Comparison of ENCODE assay signal across 16 cellular contexts in the genomic region with DNA sequence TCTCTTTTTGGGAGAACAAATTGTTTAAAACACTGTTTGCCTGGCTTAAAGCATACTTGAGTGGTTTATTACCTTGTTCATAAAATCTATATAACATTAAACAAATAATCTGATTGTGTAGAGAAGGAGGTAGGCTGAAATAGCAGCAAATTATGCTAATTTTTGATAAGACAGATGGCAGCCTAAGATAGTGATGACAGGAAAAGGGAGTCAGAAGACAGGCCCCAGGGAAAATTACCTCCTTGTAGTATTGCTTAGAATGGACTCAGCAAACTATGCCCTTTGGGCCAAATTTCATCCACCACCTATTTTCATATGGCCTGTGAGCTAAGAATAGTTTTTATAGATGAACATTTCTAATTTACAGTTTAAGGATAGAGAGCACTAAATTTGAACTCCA. TPM values are rescaled to one million over a fixed set of nuclear protein-coding genes. Genes with fewer than 3 reads are reported as not detected.
DNase-seq lines count a peak whose midpoint lies in the region; ATAC-seq, FAIRE-seq and TF ChIP-seq lines count a peak whose summit lies in the region.
"Had no signal": no experiment of that assay in that cellular context is flagged by ENCODE, and none has a peak within 500 bp of the region (broad histone marks: within the 10 kb centered on the region; RNA-seq: fewer than 3 reads in every experiment).

No MANE protein-coding gene starts in this region.

- no peak for TF ChIP-seq POLR2A in GM12878 (IDR thresholded peaks at IDR 0.05; ENCODE audit: low read depth, low read length)

- intact Hi-C loops in GM12878 (cut with micrococcal nuclease; ENCODE audit: unreplicated experiment) (loop anchor here (5.0 kb wide), 1 partner anchor 69 kb away; no protein-coding TSS in a partner anchor), head of caudate nucleus (cut with DNase I) (no loop called here)

- H3K27me3 Mint-ChIP-seq in stimulated activated naive CD8-positive, alpha-beta T cell treated with anti-CD3 and anti-CD28 coated beads, Interleukin-15, Interleukin-2, amounts not matched to agents 100 ng/mL and 50 ng/mL, for 24 hours: no peaks in the 10 kb centered on the region
- H3K27me3 Mint-ChIP-seq in naive thymus-derived CD8-positive, alpha-beta T cell: no peaks in the 10 kb centered on the region
- H3K27me3 Mint-ChIP-seq: IgD-negative memory B cell had no signal

- peaks cover 41% of the 10 kb centered on the region for H3K4me1 Mint-ChIP-seq in stimulated activated naive CD8-positive, alpha-beta T cell treated with anti-CD3 and anti-CD28 coated beads, Interleukin-15, Interleukin-2, amounts not matched to agents 100 ng/mL and 50 ng/mL, for 24 hours (ENCODE audit: low read depth)
- H3K4me1 Mint-ChIP-seq in naive thymus-derived CD8-positive, alpha-beta T cell: peaks cover 31 to 57% (median 54%) of the 10 kb centered on the region in 4 donors

- peaks cover 84% of the 10 kb centered on the region for H3K36me3 Mint-ChIP-seq in stimulated activated naive CD8-positive, alpha-beta T cell treated with anti-CD3 and anti-CD28 coated beads, Interleukin-15, Interleukin-2, amounts not matched to agents 100 ng/mL and 50 ng/mL, for 24 hours (ENCODE audit: low read depth)
- H3K36me3 Mint-ChIP-seq in naive thymus-derived CD8-positive, alpha-beta T cell: peaks cover 22 to 94% (median 42%) of the 10 kb centered on the region in 3 donors

- in situ Hi-C loops in GM12878 (cut with MboI): no loop called here

- no peak for TF ChIP-seq CTCF in GM12878 (IDR thresholded peaks at IDR 0.05 in 2 of 3, conservative IDR thresholded peaks at IDR 0.05 in 1 of 3; ENCODE audit: control insufficient read depth in 2 of 3, extremely low read depth in 1 of 3, insufficient read depth in 1 of 3, low read depth in 3 of 3, low read length in 3 of 3)

- H3K4me3 ChIP-seq in GM12878: no peak overlapping the region

- CTCF ChIA-PET in GM12878 (lab: Yijun Ruan, JAX): interaction anchor here (1.4 to 3.7 kb wide), 2 partner anchors 45 to 140 kb away, joined by 3 to 14 read pairs; no protein-coding TSS in a partner anchor

- no peaks in the 10 kb centered on the region for H3K27me3 ChIP-seq in GM12878 (replicated peaks in 1 of 2; ENCODE audit: control insufficient read depth in 2 of 2, insufficient read depth in 2 of 2, low read length in 1 of 2)

- TF ChIP-seq RAD21 in GM12878 (IDR thresholded peaks at IDR 0.05; ENCODE audit: insufficient read depth, low read depth, low read length): no peak

- no peak for DNase-seq in stimulated activated naive CD8-positive, alpha-beta T cell treated with anti-CD3 and anti-CD28 coated beads, Interleukin-15, Interleukin-2, amounts not matched to agents 100 U/mL and 50 U/mL, for 24 hours
- no peak for DNase-seq in GM12878 (ENCODE audit: low read depth, low spot score)
- no peak for DNase-seq in naive thymus-derived CD8-positive, alpha-beta T cell
- no peak for DNase-seq in NCI-H1436 treated with DMSO at 0.1 percent for 48 hours (lab: John Stamatoyannopoulos, UW)
- DNase-seq in head of caudate nucleus: no peak
- DNase-seq in hepatic stellate cell (ENCODE audit: low spot score): no peak
- no peak for DNase-seq in stimulated activated CD4-positive, alpha-beta T cell treated with anti-CD3 and anti-CD28 coated beads, Interleukin-4, amount 100 ng/mL, for 4 hours
- DNase-seq: activated CD4-positive, alpha-beta T cell treated with anti-CD3 and anti-CD28 coated beads for 1 hour; activated T-cell treated with anti-CD3 and anti-CD28 coated beads, Interleukin-2, amount 50 U/mL, for 48 hours; amniotic stem cell; NCI-H82; stimulated activated CD4-positive, alpha-beta T cell treated with anti-CD3 and anti-CD28 coated beads, Interleukin-12 subunit alpha, Interleukin-12 subunit beta, amount 100 ng/mL, for 4 hours had no signal

- no peak for FAIRE-seq in GM12878 (lab: Jason Lieb, UNC)
- FAIRE-seq: keratinocyte had no signal

- no peak for ATAC-seq in stimulated activated naive CD8-positive, alpha-beta T cell treated with anti-CD3 and anti-CD28 coated beads, Interleukin-15, Interleukin-2, amounts not matched to agents 100 U/mL and 50 U/mL, for 24 hours
- ATAC-seq in GM12878: no peak
- no peak for ATAC-seq in naive thymus-derived CD8-positive, alpha-beta T cell

- no peak overlapping the region for H2AFZ ChIP-seq in GM12878 (ENCODE audit: control insufficient read depth, low read depth, low read length)

- H3K9me3 ChIP-seq in GM12878 (replicated peaks; ENCODE audit: control insufficient read depth, insufficient read depth, low read length): no peaks in the 10 kb centered on the region

- SMC1A ChIA-PET in GM12878 (lab: Charles Lee; ENCODE audit: uncharacterized antibody, unreplicated experiment): interaction anchor here (0.8 to 2.1 kb wide), 2 partner anchors 12 to 51 kb away, joined by 3 to 4 read pairs; no protein-coding TSS in a partner anchor

- no peak overlapping the region for H3K9ac ChIP-seq in GM12878 (ENCODE audit: control insufficient read depth, insufficient read depth, low read length)

- H3K36me3 ChIP-seq in GM12878 (ENCODE audit: control insufficient read depth in 2 of 2, insufficient read depth in 2 of 2, low read length in 1 of 2): peaks cover 11 to 59% of the 10 kb centered on the region in 2 experiments

- POLR2A ChIA-PET in GM12878 (lab: Charles Lee): interaction anchor here (2.4 kb wide), 1 partner anchor 16 kb away, joined by 10 read pairs; no protein-coding TSS in a partner anchor
- POLR2A ChIA-PET in naive thymus-derived CD8-positive, alpha-beta T cell (lab: Charles Lee): no interaction called here

- H3K4me2 ChIP-seq in GM12878 (ENCODE audit: control insufficient read depth, insufficient read depth): no peak overlapping the region

- no peak overlapping the region for H3K27ac ChIP-seq in GM12878 (ENCODE audit: control insufficient read depth, insufficient read depth)
- H3K27ac ChIP-seq: epithelial cell of prostate had no signal

- H3K9me3 Mint-ChIP-seq in stimulated activated naive CD8-positive, alpha-beta T cell treated with anti-CD3 and anti-CD28 coated beads, Interleukin-15, Interleukin-2, amounts not matched to agents 100 ng/mL and 50 ng/mL, for 24 hours: no peaks in the 10 kb centered on the region
- no peaks in the 10 kb centered on the region for H3K9me3 Mint-ChIP-seq in naive thymus-derived CD8-positive, alpha-beta T cell
- H3K9me3 Mint-ChIP-seq: IgD-negative memory B cell had no signal

- TF ChIP-seq EP300 in GM12878 (IDR thresholded peaks at IDR 0.05; ENCODE audit: borderline replicate concordance in 1 of 2, control insufficient read depth in 1 of 2, low read depth in 2 of 2, low read length in 2 of 2): no peak

- H4K20me1 ChIP-seq in GM12878 (ENCODE audit: control insufficient read depth, insufficient read depth): no peaks in the 10 kb centered on the region; the same call in 1 of the 2 replicates

- peaks cover 4% of the 10 kb centered on the region for H3K79me2 ChIP-seq in GM12878 (ENCODE audit: control insufficient read depth, insufficient read depth, low read length)

- peak overlapping the region; percentile 57 for H3K27ac Mint-ChIP-seq in stimulated activated naive CD8-positive, alpha-beta T cell treated with anti-CD3 and anti-CD28 coated beads, Interleukin-15, Interleukin-2, amounts not matched to agents 100 ng/mL and 50 ng/mL, for 24 hours
- peak overlapping the region; percentile 1 to 79 (median 54) for H3K27ac Mint-ChIP-seq in naive thymus-derived CD8-positive, alpha-beta T cell

- BruUV-seq in GM12878 (replicated peaks; lab: Mats Ljungman, UMichigan): TSS peak; percentile 12

- RAD21 ChIA-PET in GM12878 (lab: Charles Lee; ENCODE audit: unreplicated experiment): interaction anchor here (2.1 kb wide), 1 partner anchor 141 kb away, joined by 5 read pairs; no protein-coding TSS in a partner anchor

- H3K4me3 Mint-ChIP-seq in stimulated activated naive CD8-positive, alpha-beta T cell treated with anti-CD3 and anti-CD28 coated beads, Interleukin-15, Interleukin-2, amounts not matched to agents 100 ng/mL and 50 ng/mL, for 24 hours: no peak overlapping the region
- peak overlapping the region in 1 of 10 donors; percentile 14 for H3K4me3 Mint-ChIP-seq in naive thymus-derived CD8-positive, alpha-beta T cell

- no peaks in the 10 kb centered on the region for H3K4me1 ChIP-seq in GM12878 (ENCODE audit: control insufficient read depth, insufficient read depth, low read length)

TF ChIP-seq in GM12878, 131 proteins besides CTCF, POLR2A, EP300 and RAD21 (continues in another document):
- no peak for TF ChIP-seq CHD1 (IDR thresholded peaks at IDR 0.05; ENCODE audit: low read depth, low read length)
- no peak for TF ChIP-seq MXI1 (IDR thresholded peaks at IDR 0.05; ENCODE audit: low read depth, low read length)
- no peak for TF ChIP-seq YY1 (IDR thresholded peaks at IDR 0.05; ENCODE audit: low read depth, low read length)
- TF ChIP-seq HDGF (IDR thresholded peaks at IDR 0.05): no peak
- no peak for TF ChIP-seq SREBF1 (IDR thresholded peaks at IDR 0.05; ENCODE audit: low read length)
- TF ChIP-seq BHLHE40 (IDR thresholded peaks at IDR 0.05; ENCODE audit: borderline replicate concordance in 1 of 2, low read depth in 2 of 2, low read length in 1 of 2): no peak
- no peak for TF ChIP-seq GATAD2B (conservative IDR thresholded peaks at IDR 0.05; ENCODE audit: low read depth)
- no peak for TF ChIP-seq ZNF274 (IDR thresholded peaks at IDR 0.05; ENCODE audit: insufficient read depth, insufficient read length)

RNA-seq across cellular contexts. Expression of a gene that starts 37.8 kb away (rescaled TPM):
- total RNA-seq in GM12878 (2013; cell fraction: nucleolus; rRNA removed): 881 and 884 TPM in 2 replicates
- total RNA-seq in GM12878 (2014; rRNA removed) (57.4 and 74.4 TPM in 2 replicates), GM12878 (2014; rRNA removed; fragmentation: Illumina TruSeq; extraction: Trizol) (64.6 and 74.9 TPM in 2 replicates), GM12878 (2021) (77.0 and 87.4 TPM in 2 replicates)
- 50.2 TPM for polyA plus RNA-seq in GM12878 (2011; ENCODE audit: low read depth)
- polyA plus RNA-seq in GM12878 (2011; rRNA removed) (94.7 and 100 TPM in 2 replicates), GM12878 (2014; fragmentation: Illumina TruSeq; extraction: Trizol) (88.0 and 102 TPM in 2 replicates), GM12878 (2014; fragmentation: Nextera tagmentation; extraction: Ambion mirVana) (10 to 100 TPM; 38.1 to 42.8 TPM), GM12878 (2014; rRNA removed) (59.8 and 69.9 TPM in 2 replicates), GM12878 (2016; fragmentation: Nextera tagmentation; extraction: Ambion mirVana) (10 to 100 TPM; 53.6 to 62.0 TPM)
- polyA plus RNA-seq in GM12878 (2011; cell fraction: cytosol; rRNA removed): 65.9 and 93.5 TPM in 2 replicates
- polyA plus RNA-seq in GM12878 (2011; cell fraction: nucleus; rRNA removed): 175 and 192 TPM in 2 replicates
- 64.4 and 66.3 TPM in 2 replicates for polyA plus RNA-seq in GM12878 (2012)
- 113 and 149 TPM in 2 replicates for polyA minus RNA-seq in GM12878 (2011; rRNA and poly(A)+ RNA removed)
- 40.9 and 46.5 TPM in 2 replicates for polyA minus RNA-seq in GM12878 (2011; cell fraction: cytosol; rRNA and poly(A)+ RNA removed)
- polyA minus RNA-seq in GM12878 (2011; cell fraction: nucleus; rRNA and poly(A)+ RNA removed): 297 and 397 TPM in 2 replicates
- total RNA-seq in naive thymus-derived CD8-positive, alpha-beta T cell: 100 to 1,000 TPM; 415 to 427 TPM
- 100 to 1,000 TPM in 1 of 3 donors, 10 to 100 TPM in 2; 53.1 to 101 (median 68.1) TPM for polyA plus RNA-seq in naive thymus-derived CD8-positive, alpha-beta T cell
